Comparison of ENCODE assay signal across 1 cellular context in genomic region chr1:159970932-159971342, GRCh38.
TF ChIP-seq lines count a peak whose summit lies in the region.

No MANE protein-coding gene starts in this region.

TF ChIP-seq in SK-N-SH treated with all-trans-retinoic acid at 6 μM for 48 hours, 23 proteins besides CTCF, POLR2A, EP300 and RAD21 (continued from another document):
- TF ChIP-seq TSHZ2 (CRISPR knock-in tag; IDR thresholded peaks at IDR 0.05) = no peak
TF ChIP-seq in SK-N-SH treated with all-trans-retinoic acid at 6 μM for 48 hours: peak in this region for 0.
